ENCODE assay signal across 9 cellular contexts in the genomic region with DNA sequence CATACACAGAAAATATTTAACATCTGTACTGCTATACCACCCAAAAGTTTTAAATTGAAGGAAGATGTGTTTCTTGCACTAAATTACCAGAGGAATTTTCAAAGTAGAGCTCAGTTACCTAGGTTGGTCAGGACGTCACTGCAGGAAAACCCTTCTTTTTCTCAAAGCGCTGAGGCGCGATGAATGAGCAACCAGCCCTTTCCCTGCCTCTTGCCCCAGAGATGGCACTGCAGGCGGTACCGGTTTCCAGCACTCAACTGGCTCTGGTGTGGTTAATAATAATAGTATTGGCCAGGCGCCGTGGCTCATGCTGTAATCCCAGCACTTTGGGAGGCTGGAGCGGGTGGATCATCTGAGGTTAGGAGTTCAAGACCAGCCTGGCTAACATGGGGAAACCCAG. TPM values are rescaled to one million over a fixed set of nuclear protein-coding genes. Genes with fewer than 3 reads are reported as not detected.
"Had no signal": no experiment of that assay in that cellular context is flagged by ENCODE, and none has a peak within 500 bp of the region (broad histone marks: within the 10 kb centered on the region; RNA-seq: fewer than 3 reads in every experiment).

No MANE protein-coding gene starts in this region.

- H3K27me3 ChIP-seq: cardiac muscle cell had no signal

- ATAC-seq: activated CD8-positive, alpha-beta T cell treated with anti-CD3 and anti-CD28 coated beads for 36 hours; activated T-cell treated with anti-CD3 and anti-CD28 coated beads, Interleukin-2, amount 50 U/mL, for 4 hours; stimulated activated memory B cell treated with anti-CD40 and anti-IgM and Interleukin-4, amounts not matched to agents 10 μg/mL and 1 μg/mL and 100 μg/mL, for 72 hours had no signal

- DNase-seq: activated CD4-positive, alpha-beta T cell treated with anti-CD3 and anti-CD28 coated beads for 4 hours; activated CD8-positive, alpha-beta T cell treated with anti-CD3 and anti-CD28 coated beads for 36 hours; activated effector memory CD4-positive, alpha-beta T cell treated with Interleukin-2 at 50 U/mL for 16 hours; activated naive CD4-positive, alpha-beta T cell treated with anti-CD3 and anti-CD28 coated beads, Interleukin-2, amount 50 U/mL, for 16 hours; activated T-cell treated with anti-CD3 and anti-CD28 coated beads, Interleukin-2, amount 50 U/mL, for 4 hours; stimulated activated CD4-positive, alpha-beta T cell treated with anti-CD3 and anti-CD28 coated beads, Interleukin-2, amount 100 ng/mL, for 48 hours; T-helper 1 cell had no signal

- H3K36me3 ChIP-seq: cardiac muscle cell had no signal

- H3K4me3 ChIP-seq: cardiac muscle cell had no signal

- H3K27ac ChIP-seq: cardiac muscle cell had no signal

RNA-seq across cellular contexts. Expression of a gene that starts 49.3 kb away (rescaled TPM):
- total RNA-seq: activated CD8-positive, alpha-beta T cell treated with anti-CD3 and anti-CD28 coated beads for 36 hours had no signal
